ENCODE assay signal across 9 cellular contexts in genomic region chr3:149507491-149508324, GRCh38. TPM values are rescaled to one million over a fixed set of nuclear protein-coding genes. Genes with fewer than 3 reads are reported as not detected.
DNase-seq lines count a peak whose midpoint lies in the region; ATAC-seq and TF ChIP-seq lines count a peak whose summit lies in the region.
"Had no signal": no experiment of that assay in that cellular context is flagged by ENCODE, and none has a peak within 500 bp of the region (broad histone marks: within the 10 kb centered on the region; RNA-seq: fewer than 3 reads in every experiment).

No MANE protein-coding gene starts in this region.

- H3K9me3 ChIP-seq in fibroblast of lung (ENCODE audit: control insufficient read depth, insufficient read depth, low read depth, low read length), result no peaks in the 10 kb centered on the region
- no peaks in the 10 kb centered on the region for H3K9me3 ChIP-seq in skeletal muscle tissue (ENCODE audit: control insufficient read depth in 3 of 3, low read length in 3 of 3)

- peak; percentile 52 for ATAC-seq in GM18511 (IDR thresholded peaks at IDR 0.05; ENCODE audit: unreplicated experiment)
- no peak for ATAC-seq in HG03139 (IDR thresholded peaks at IDR 0.05; ENCODE audit: unreplicated experiment)

- H4K20me1 ChIP-seq in fibroblast of lung (ENCODE audit: control insufficient read depth, extremely low read depth, insufficient read depth, low read length), result no peaks in the 10 kb centered on the region

- intact Hi-C loops in lower leg skin (cut with DNase I; ENCODE audit: low total_unique reads), result no loop called here

- peak overlapping the region; percentile 56 for H3K4me2 ChIP-seq in fibroblast of lung (ENCODE audit: extremely low read depth, insufficient read depth, low read length)

- H2AFZ ChIP-seq in fibroblast of lung (ENCODE audit: low read length), result peak overlapping the region; percentile 66

- H3K36me3 ChIP-seq in fibroblast of lung (ENCODE audit: control insufficient read depth, insufficient read depth, low read length), result no peaks in the 10 kb centered on the region
- H3K36me3 ChIP-seq in skeletal muscle tissue (ENCODE audit: control insufficient read depth in 3 of 3, insufficient read depth in 3 of 3, low read length in 3 of 3), result no peaks in the 10 kb centered on the region

- H3K79me2 ChIP-seq in fibroblast of lung (ENCODE audit: control insufficient read depth, insufficient read depth, low read length), result no peaks in the 10 kb centered on the region

- no peak for TF ChIP-seq POLR2A in lower leg skin (IDR thresholded peaks at IDR 0.05)

- H3K9ac ChIP-seq in fibroblast of lung (ENCODE audit: insufficient read depth, low read length), result no peak overlapping the region
- peak overlapping the region; percentile 27 to 48 (median 35) for H3K9ac ChIP-seq in skeletal muscle tissue (ENCODE audit: low read depth in 1 of 3, low read length in 3 of 3)

- H3K4me3 ChIP-seq in fibroblast of lung (replicated peaks in 1 of 4; ENCODE audit: control extremely low read depth in 1 of 4, insufficient read depth in 1 of 4, low read depth in 3 of 4, low read length in 4 of 4) (no peak overlapping the region), skeletal muscle tissue (ENCODE audit: low read length in 3 of 3) (peak overlapping the region; percentile 17 to 57 (median 53)), lower leg skin (ENCODE audit: low read depth, poor library complexity, severe bottlenecking) (no peak overlapping the region)

- WGBS in lower leg skin, 2 donors, result 34 to 42% methylated on average over 14 of the region's 14 CpGs

- DNase-seq in OCI-M1 (lab: John Stamatoyannopoulos, UW) (peak; percentile 66), fibroblast of lung (ENCODE audit: low read depth in 2 of 2) (peak in 1 of 2 donors; percentile 67), NCI-H1092 treated with DMSO at 0.1 percent for 48 hours (lab: John Stamatoyannopoulos, UW) (no peak), DMS79 treated with DMSO at 0.1 percent for 48 hours (lab: John Stamatoyannopoulos, UW) (no peak), lower leg skin (ENCODE audit: low spot score in 2 of 2) (no peak)
- DNase-seq: NCI-H1048 had no signal

- H3K27ac ChIP-seq in fibroblast of lung (ENCODE audit: insufficient read depth, low read length), result no peak overlapping the region
- peak overlapping the region; percentile 67 for H3K27ac ChIP-seq in skeletal muscle tissue (ENCODE audit: low read depth, low read length)

- no peaks in the 10 kb centered on the region for H3K27me3 ChIP-seq in fibroblast of lung (ENCODE audit: control insufficient read depth, insufficient read depth, low read length)
- H3K27me3 ChIP-seq in skeletal muscle tissue (ENCODE audit: control insufficient read depth in 3 of 3, insufficient read depth in 3 of 3, low read length in 3 of 3), result no peaks in the 10 kb centered on the region

- peaks cover 12% of the 10 kb centered on the region for H3K4me1 ChIP-seq in fibroblast of lung (ENCODE audit: control insufficient read depth, extremely low read depth, insufficient read depth, low read length)
- H3K4me1 ChIP-seq in skeletal muscle tissue (ENCODE audit: control insufficient read depth in 3 of 3, insufficient read depth in 3 of 3, low read length in 3 of 3), result peaks cover 13 to 18% (median 14%) of the 10 kb centered on the region in 3 donors

- TF ChIP-seq CTCF in fibroblast of lung (conservative IDR thresholded peaks at IDR 0.05 in 1 of 2, IDR thresholded peaks at IDR 0.05 in 1 of 2; ENCODE audit: low read depth in 1 of 2, low read length in 2 of 2) (no peak), lower leg skin (IDR thresholded peaks at IDR 0.05) (no peak)

RNA-seq across cellular contexts. Expression of gene TM4SF4, which starts 33.2 kb away (rescaled TPM):
- total RNA-seq in fibroblast of lung (0.26 and 1.7 TPM in 2 replicates), skeletal muscle tissue (not detected), lower leg skin (not detected)
- 0.98 and 1.7 TPM in 2 replicates for polyA plus RNA-seq in fibroblast of lung
- polyA plus RNA-seq in fibroblast of lung (2012), result 0.82 and 1.6 TPM in 2 replicates
- not detected in 2 replicates for polyA minus RNA-seq in fibroblast of lung (ENCODE audit: low replicate concordance)

Comparison
In these comparisons a context has a peak if more than half of its experiments do, and no peak if none do; other contexts are left out.
1. H3K4me3 ChIP-seq: peak in skeletal muscle tissue (3 of 3); none in fibroblast of lung (0 of 4) and lower leg skin (single experiment).